In the genomic region with DNA sequence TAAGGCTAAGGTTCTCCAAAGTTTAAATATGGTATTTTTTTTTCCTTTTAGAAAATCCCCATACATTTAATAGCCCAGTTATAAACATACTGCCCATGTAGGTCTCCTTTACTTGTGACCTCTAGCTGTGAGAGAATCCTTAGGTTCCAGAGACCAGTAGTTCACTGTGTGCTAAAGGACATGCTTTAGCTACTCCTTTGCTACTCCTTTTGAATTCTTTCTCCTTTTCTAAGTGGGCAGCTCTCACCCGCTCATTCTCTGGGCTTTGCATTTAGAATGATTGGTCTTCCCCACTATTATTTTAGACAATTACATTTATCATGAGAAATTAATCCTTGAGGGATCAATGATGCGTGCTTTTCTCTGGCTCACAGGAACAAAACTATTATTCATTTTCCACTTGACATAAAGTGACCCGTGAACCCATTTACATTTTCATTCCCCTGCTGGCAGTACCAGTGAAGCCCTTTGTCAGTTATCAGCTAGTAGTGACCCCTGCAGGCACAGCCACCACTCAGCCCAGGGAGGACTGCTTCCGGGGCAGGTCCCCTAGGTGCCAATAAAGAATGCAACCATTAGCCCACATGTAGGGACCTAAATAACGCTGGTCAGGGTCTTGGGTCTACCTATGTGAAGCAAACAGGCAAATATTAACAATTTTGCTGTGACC, we compare ENCODE assay signal across 1 cellular context.
TF ChIP-seq lines count a peak whose summit lies in the region.

No MANE protein-coding gene starts in this region.

TF ChIP-seq in SK-N-SH treated with all-trans-retinoic acid at 6 μM for 48 hours, 23 proteins besides CTCF, POLR2A, EP300 and RAD21 (continued from another document):
- no peak for TF ChIP-seq TSHZ2 (CRISPR knock-in tag; IDR thresholded peaks at IDR 0.05)
- no peak for TF ChIP-seq SNAI2 (CRISPR knock-in tag; IDR thresholded peaks at IDR 0.05)
- TF ChIP-seq PPARA (CRISPR knock-in tag; IDR thresholded peaks at IDR 0.05; ENCODE audit: borderline replicate concordance): no peak
- TF ChIP-seq BACH2 (CRISPR knock-in tag; IDR thresholded peaks at IDR 0.05; ENCODE audit: borderline replicate concordance): no peak
- TF ChIP-seq ZFP3 (CRISPR knock-in tag; IDR thresholded peaks at IDR 0.05): no peak
- TF ChIP-seq ESRRG (CRISPR knock-in tag; IDR thresholded peaks at IDR 0.05): no peak
- TF ChIP-seq CSDC2 (CRISPR knock-in tag; IDR thresholded peaks at IDR 0.05): no peak
- TF ChIP-seq ZFP30 (CRISPR knock-in tag; IDR thresholded peaks at IDR 0.05): no peak
- TF ChIP-seq ZC3H10 (CRISPR knock-in tag; IDR thresholded peaks at IDR 0.05): no peak
- TF ChIP-seq, protein P1, sequence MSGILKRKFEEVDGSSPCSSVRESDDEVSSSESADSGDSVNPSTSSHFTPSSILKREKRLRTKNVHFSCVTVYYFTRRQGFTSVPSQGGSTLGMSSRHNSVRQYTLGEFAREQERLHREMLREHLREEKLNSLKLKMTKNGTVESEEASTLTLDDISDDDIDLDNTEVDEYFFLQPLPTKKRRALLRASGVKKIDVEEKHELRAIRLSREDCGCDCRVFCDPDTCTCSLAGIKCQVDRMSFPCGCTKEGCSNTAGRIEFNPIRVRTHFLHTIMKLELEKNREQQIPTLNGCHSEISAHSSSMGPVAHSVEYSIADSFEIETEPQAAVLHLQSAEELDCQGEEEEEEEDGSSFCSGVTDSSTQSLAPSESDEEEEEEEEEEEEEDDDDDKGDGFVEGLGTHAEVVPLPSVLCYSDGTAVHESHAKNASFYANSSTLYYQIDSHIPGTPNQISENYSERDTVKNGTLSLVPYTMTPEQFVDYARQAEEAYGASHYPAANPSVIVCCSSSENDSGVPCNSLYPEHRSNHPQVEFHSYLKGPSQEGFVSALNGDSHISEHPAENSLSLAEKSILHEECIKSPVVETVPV (CRISPR knock-in tag; IDR thresholded peaks at IDR 0.05): no peak
- no peak for TF ChIP-seq POU6F1 (CRISPR knock-in tag; IDR thresholded peaks at IDR 0.05; ENCODE audit: borderline replicate concordance, low read depth)
- TF ChIP-seq GLIS3 (CRISPR knock-in tag; IDR thresholded peaks at IDR 0.05): no peak
- TF ChIP-seq TOX (CRISPR knock-in tag; IDR thresholded peaks at IDR 0.05; ENCODE audit: borderline replicate concordance): no peak
